ENCODE assay signal across 8 cellular contexts in genomic region chr9:111661802-111662491, GRCh38. TPM values are rescaled to one million over a fixed set of nuclear protein-coding genes. Genes with fewer than 3 reads are reported as not detected.
DNase-seq lines count a peak whose midpoint lies in the region; ATAC-seq lines count a peak whose summit lies in the region.

No MANE protein-coding gene starts in this region.

- ATAC-seq in HG02852 (IDR thresholded peaks at IDR 0.05; ENCODE audit: unreplicated experiment) = peak; percentile 36

- H3K27ac ChIP-seq in esophagus (ENCODE audit: low read depth in 2 of 2, low read length in 1 of 2) (peak overlapping the region; percentile 59 to 79), muscle layer of colon (ENCODE audit: low read depth, low read length) (peak overlapping the region; percentile 74), subcutaneous abdominal adipose tissue (ENCODE audit: low read depth, low read length) (peak overlapping the region; percentile 19)

- peaks cover 0 to 3% of the 10 kb centered on the region in 2 donors for H3K36me3 ChIP-seq in esophagus (ENCODE audit: control insufficient read depth in 2 of 2, insufficient read depth in 2 of 2, low read length in 1 of 2)
- no peaks in the 10 kb centered on the region for H3K36me3 ChIP-seq in muscle layer of colon (ENCODE audit: insufficient read depth, low read length)
- peaks cover 0 to 4% (median 2%) of the 10 kb centered on the region in 5 donors for H3K36me3 ChIP-seq in subcutaneous abdominal adipose tissue (ENCODE audit: control insufficient read depth in 5 of 5, insufficient read depth in 5 of 5, low read length in 5 of 5)

- no peaks in the 10 kb centered on the region for H3K9me3 ChIP-seq in esophagus (ENCODE audit: control insufficient read depth in 2 of 2, insufficient read depth in 1 of 2, low read depth in 1 of 2, low read length in 1 of 2)
- H3K9me3 ChIP-seq in muscle layer of colon (ENCODE audit: low read length) = no peaks in the 10 kb centered on the region
- H3K9me3 ChIP-seq in subcutaneous abdominal adipose tissue (ENCODE audit: control insufficient read depth in 5 of 5, low read length in 5 of 5) = no peaks in the 10 kb centered on the region

- H3K4me1 ChIP-seq in esophagus (ENCODE audit: control insufficient read depth in 2 of 2, insufficient read depth in 2 of 2, low read length in 1 of 2) = peaks cover 0 to 6% of the 10 kb centered on the region in 2 donors
- peaks cover 12% of the 10 kb centered on the region for H3K4me1 ChIP-seq in muscle layer of colon (ENCODE audit: insufficient read depth, low read length)
- peaks cover 2 to 36% (median 33%) of the 10 kb centered on the region in 5 donors for H3K4me1 ChIP-seq in subcutaneous abdominal adipose tissue (ENCODE audit: control insufficient read depth in 5 of 5, insufficient read depth in 5 of 5, low read length in 5 of 5)

- peak; percentile 16 for DNase-seq in SKM-1 treated with dmso at 0.1 percent for 144 hours (lab: John Stamatoyannopoulos, UW; ENCODE audit: unreplicated experiment)
- DNase-seq in SKM-1 (lab: John Stamatoyannopoulos, UW; ENCODE audit: unreplicated experiment) = no peak
- peak; percentile 27 for DNase-seq in NCI-H2227 (lab: John Stamatoyannopoulos, UW; ENCODE audit: unreplicated experiment)
- DNase-seq in activated T-cell treated with anti-CD3 and anti-CD28 coated beads for 4 hours = peak; percentile 10

- peak overlapping the region; percentile 72 to 77 for H3K4me3 ChIP-seq in esophagus (ENCODE audit: low read depth in 1 of 2, low read length in 2 of 2)
- peak overlapping the region; percentile 70 to 73 for H3K4me3 ChIP-seq in muscle layer of colon (ENCODE audit: low read depth in 1 of 2, low read length in 2 of 2)
- H3K4me3 ChIP-seq in subcutaneous abdominal adipose tissue (ENCODE audit: low read depth in 1 of 5, low read length in 5 of 5) = peak overlapping the region; percentile 69 to 87 (median 85)

- H3K27me3 ChIP-seq in esophagus (ENCODE audit: control insufficient read depth in 1 of 2, insufficient read depth in 2 of 2, low read length in 2 of 2) (no peaks in the 10 kb centered on the region), muscle layer of colon (ENCODE audit: control insufficient read depth in 1 of 2, insufficient read depth in 2 of 2, low read length in 2 of 2) (no peaks in the 10 kb centered on the region), subcutaneous abdominal adipose tissue (ENCODE audit: control insufficient read depth in 5 of 5, insufficient read depth in 4 of 5, low read length in 5 of 5) (no peaks in the 10 kb centered on the region)

- WGBS in esophagus, 2 donors = 0 to 1% methylated on average over 49 to 57 of the region's 57 CpGs

- peak overlapping the region; percentile 51 for H3K9ac ChIP-seq in muscle layer of colon (ENCODE audit: low read length)
- peak overlapping the region; percentile 55 to 84 (median 72) for H3K9ac ChIP-seq in subcutaneous abdominal adipose tissue (ENCODE audit: low read length in 5 of 5)

RNA-seq across cellular contexts. Expression of gene GNG10, which starts 0.5 kb away (rescaled TPM):
- polyA plus RNA-seq in esophagus = 10 to 100 TPM; 12.4 to 13.9 TPM

RNA-seq across cellular contexts. Expression of gene DNAJC25, which starts 30.8 kb away (rescaled TPM):
- polyA plus RNA-seq in esophagus = 1 to 10 TPM; 3.3 to 3.7 TPM

Comparison
In these comparisons a context has a peak if more than half of its experiments do, and no peak if none do; other contexts are left out.
1. H3K27ac ChIP-seq: peak in every context shown above with its lines; median percentile 74 in muscle layer of colon; 69 in esophagus; 19 in subcutaneous abdominal adipose tissue.